In the genomic region with DNA sequence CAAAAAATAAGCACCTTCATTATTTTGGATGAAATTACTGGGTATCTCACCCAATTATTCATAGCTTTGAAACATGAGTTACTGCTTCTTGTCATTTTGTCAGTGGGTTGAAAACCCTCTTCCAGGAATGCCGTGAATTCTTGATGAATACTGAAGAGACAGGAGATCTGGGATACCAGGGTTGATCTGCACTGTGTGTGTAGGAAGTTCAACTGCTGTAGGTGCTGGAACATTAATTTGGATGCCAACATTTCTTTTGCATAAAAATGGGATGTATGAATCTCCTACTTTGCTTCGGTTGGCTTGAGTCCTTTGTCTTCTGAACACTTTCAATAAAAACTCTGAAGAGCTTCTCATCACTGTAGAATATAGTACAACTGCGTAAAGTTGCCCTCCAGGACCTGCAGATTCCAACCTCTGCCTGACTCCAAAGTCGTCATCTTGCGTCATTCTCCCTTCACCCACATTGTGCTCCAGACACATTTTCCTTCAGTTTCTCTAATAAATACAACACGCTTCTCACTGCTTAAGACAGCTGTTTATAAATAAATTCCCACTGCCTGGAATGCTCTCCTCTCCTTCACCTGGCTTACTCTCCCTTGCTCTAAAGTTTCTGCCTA, we compare ENCODE assay signal across 1 cellular context.
A peak's percentile ranks its signal among the peaks of the same experiment; 100 is the strongest.
TF ChIP-seq lines count a peak whose summit lies in the region.

No MANE protein-coding gene starts in this region.

TF ChIP-seq in HepG2, 621 proteins besides CTCF, POLR2A, EP300 and RAD21 (continued from another document):
- TF ChIP-seq, protein P1, sequence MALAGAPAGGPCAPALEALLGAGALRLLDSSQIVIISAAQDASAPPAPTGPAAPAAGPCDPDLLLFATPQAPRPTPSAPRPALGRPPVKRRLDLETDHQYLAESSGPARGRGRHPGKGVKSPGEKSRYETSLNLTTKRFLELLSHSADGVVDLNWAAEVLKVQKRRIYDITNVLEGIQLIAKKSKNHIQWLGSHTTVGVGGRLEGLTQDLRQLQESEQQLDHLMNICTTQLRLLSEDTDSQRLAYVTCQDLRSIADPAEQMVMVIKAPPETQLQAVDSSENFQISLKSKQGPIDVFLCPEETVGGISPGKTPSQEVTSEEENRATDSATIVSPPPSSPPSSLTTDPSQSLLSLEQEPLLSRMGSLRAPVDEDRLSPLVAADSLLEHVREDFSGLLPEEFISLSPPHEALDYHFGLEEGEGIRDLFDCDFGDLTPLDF (CRISPR knock-in tag; IDR thresholded peaks at IDR 0.05) = no peak
- TF ChIP-seq AHR (CRISPR knock-in tag; IDR thresholded peaks at IDR 0.05) (no peak), CEBPB (IDR thresholded peaks at IDR 0.05; ENCODE audit: borderline replicate concordance, low read depth, low read length) (0 out of 2 replicates have a peak, but pooled peaks have one; percentile 15), ZNF83 (CRISPR knock-in tag; IDR thresholded peaks at IDR 0.05; ENCODE audit: borderline replicate concordance) (no peak)
- TF ChIP-seq, protein P2, sequence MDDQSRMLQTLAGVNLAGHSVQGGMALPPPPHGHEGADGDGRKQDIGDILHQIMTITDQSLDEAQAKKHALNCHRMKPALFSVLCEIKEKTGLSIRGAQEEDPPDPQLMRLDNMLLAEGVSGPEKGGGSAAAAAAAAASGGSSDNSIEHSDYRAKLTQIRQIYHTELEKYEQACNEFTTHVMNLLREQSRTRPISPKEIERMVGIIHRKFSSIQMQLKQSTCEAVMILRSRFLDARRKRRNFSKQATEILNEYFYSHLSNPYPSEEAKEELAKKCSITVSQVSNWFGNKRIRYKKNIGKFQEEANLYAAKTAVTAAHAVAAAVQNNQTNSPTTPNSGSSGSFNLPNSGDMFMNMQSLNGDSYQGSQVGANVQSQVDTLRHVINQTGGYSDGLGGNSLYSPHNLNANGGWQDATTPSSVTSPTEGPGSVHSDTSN (CRISPR knock-in tag; IDR thresholded peaks at IDR 0.05; ENCODE audit: borderline replicate concordance) = no peak
TF ChIP-seq in HepG2: peak in this region for 1.
